ENCODE assay signal across 8 cellular contexts in genomic region chr9:131739192-131739961, GRCh38. TPM values are rescaled to one million over a fixed set of nuclear protein-coding genes. Genes with fewer than 3 reads are reported as not detected.
DNase-seq lines count a peak whose midpoint lies in the region; ATAC-seq, FAIRE-seq and TF ChIP-seq lines count a peak whose summit lies in the region.

No MANE protein-coding gene starts in this region.

- DNase-seq in AG08395 (ENCODE audit: low spot score): peak; percentile 47
- peak; percentile 65 for DNase-seq in GM19239 (ENCODE audit: insufficient read length, low spot score)
- DNase-seq in activated CD8-positive, alpha-beta T cell treated with anti-CD3 and anti-CD28 coated beads for 36 hours: peak; percentile 64
- peak; percentile 44 for DNase-seq in endothelial cell of umbilical vein (ENCODE audit: low read depth, low spot score)
- peak in 1 of 2 donors; percentile 75 for DNase-seq in tibial artery
- no peak for DNase-seq in NCI-H446 (lab: John Stamatoyannopoulos, UW)

- H3K36me3 Mint-ChIP-seq in activated CD8-positive, alpha-beta T cell treated with anti-CD3 and anti-CD28 coated beads for 36 hours (ENCODE audit: low read depth): peaks cover 30% of the 10 kb centered on the region

- no peak for TF ChIP-seq CTCF in activated CD8-positive, alpha-beta T cell treated with anti-CD3 and anti-CD28 coated beads for 36 hours (IDR thresholded peaks at IDR 0.05)
- TF ChIP-seq CTCF in endothelial cell of umbilical vein (IDR thresholded peaks at IDR 0.05; ENCODE audit: extremely low read depth in 1 of 2, insufficient read depth in 1 of 2, low read depth in 1 of 2, low read length in 2 of 2) (no peak), tibial artery (IDR thresholded peaks at IDR 0.05) (no peak)

- peaks cover 7% of the 10 kb centered on the region; the same call in 1 of the 2 replicates for H3K36me3 ChIP-seq in HUES6 (ENCODE audit: control insufficient read depth, insufficient read depth, low read length)
- H3K36me3 ChIP-seq in endothelial cell of umbilical vein (ENCODE audit: control insufficient read depth in 2 of 2, extremely low read depth in 1 of 2, insufficient read depth in 2 of 2, low read length in 2 of 2): no peaks in the 10 kb centered on the region
- H3K36me3 ChIP-seq in mucosa of rectum (ENCODE audit: control insufficient read depth in 2 of 2, insufficient read depth in 2 of 2, low read length in 2 of 2): no peaks in the 10 kb centered on the region
- H3K36me3 ChIP-seq in tibial artery: no peaks in the 10 kb centered on the region

- H3K27me3 Mint-ChIP-seq in activated CD8-positive, alpha-beta T cell treated with anti-CD3 and anti-CD28 coated beads for 36 hours: no peaks in the 10 kb centered on the region

- H2AFZ ChIP-seq in endothelial cell of umbilical vein (ENCODE audit: low read depth, low read length): no peak overlapping the region

- peaks cover 50% of the 10 kb centered on the region for H3K79me2 ChIP-seq in endothelial cell of umbilical vein (ENCODE audit: control insufficient read depth, insufficient read depth, low read length)

- H3K4me2 ChIP-seq in endothelial cell of umbilical vein (ENCODE audit: insufficient read depth, low read length): peak overlapping the region; percentile 90

- dilution Hi-C loops in endothelial cell of umbilical vein (cut with MboI; ENCODE audit: extremely low pct_ligation_motif_present, low sequenced_read_pairs): no loop called here

- H4K20me1 ChIP-seq in endothelial cell of umbilical vein (replicated peaks; ENCODE audit: control insufficient read depth, extremely low read depth, insufficient read depth, low read length): no peaks in the 10 kb centered on the region

- no peaks in the 10 kb centered on the region for H3K9me1 ChIP-seq in endothelial cell of umbilical vein (replicated peaks; ENCODE audit: control insufficient read depth, extremely low read depth, insufficient read depth, low read length)

- ATAC-seq in activated CD8-positive, alpha-beta T cell treated with anti-CD3 and anti-CD28 coated beads for 36 hours: peak; percentile 35

- no peak for TF ChIP-seq POLR2A in endothelial cell of umbilical vein (IDR thresholded peaks at IDR 0.05; ENCODE audit: low read depth, low read length)

- CTCF ChIA-PET in activated CD8-positive, alpha-beta T cell treated with anti-CD3 and anti-CD28 coated beads for 36 hours (lab: Charles Lee): interaction anchor here (0.7 to 8.4 kb wide), 32 partner anchors 10 to 236 kb away, joined by 3 to 115 read pairs (median 4); partner anchors contain the start of gene POMT1
- CTCF ChIA-PET in endothelial cell of umbilical vein (lab: Charles Lee): interaction anchor here (0.7 to 10.0 kb wide), 17 partner anchors 8 to 236 kb away, joined by 3 to 89 read pairs (median 6); no protein-coding TSS in a partner anchor

- H3K27ac ChIP-seq in HUES6 (ENCODE audit: low read depth, low read length) (peak overlapping the region; percentile 48; the same call in 1 of the 2 replicates), endothelial cell of umbilical vein (ENCODE audit: insufficient read depth, low read depth, low read length) (peak overlapping the region; percentile 73), mucosa of rectum (ENCODE audit: low read depth in 2 of 2, low read length in 2 of 2) (peak overlapping the region; percentile 82 to 83), tibial artery (peak overlapping the region; percentile 69 to 86)

- POLR2A ChIA-PET in activated CD8-positive, alpha-beta T cell treated with anti-CD3 and anti-CD28 coated beads for 36 hours (lab: Charles Lee): interaction anchor here (0.9 to 2.7 kb wide), 11 partner anchors 9 to 615 kb away, joined by 3 to 18 read pairs (median 4); partner anchors contain the start of gene SETX
- POLR2A ChIA-PET in endothelial cell of umbilical vein (lab: Charles Lee): interaction anchor here (1.0 kb wide), 1 partner anchor 63 kb away, joined by 4 read pairs; no protein-coding TSS in a partner anchor

- H3K9me3 ChIP-seq in HUES6 (ENCODE audit: control insufficient read depth, insufficient read depth, low read depth, low read length) (no peaks in the 10 kb centered on the region), endothelial cell of umbilical vein (replicated peaks; ENCODE audit: control insufficient read depth, insufficient read depth, low read length) (no peaks in the 10 kb centered on the region), mucosa of rectum (ENCODE audit: control insufficient read depth in 2 of 2, low read length in 2 of 2) (no peaks in the 10 kb centered on the region), tibial artery (no peaks in the 10 kb centered on the region)

- H3K4me3 ChIP-seq in HUES6 (ENCODE audit: low read depth, low read length) (peak overlapping the region; percentile 87), endothelial cell of umbilical vein (replicated peaks in 1 of 3; ENCODE audit: insufficient read depth in 1 of 3, low read depth in 1 of 3, low read length in 3 of 3) (peak overlapping the region; percentile 36 to 84 (median 75)), mucosa of rectum (ENCODE audit: low read length in 2 of 2) (peak overlapping the region; percentile 79 to 93), tibial artery (peak overlapping the region; percentile 64 to 74)

- no peaks in the 10 kb centered on the region for H3K27me3 ChIP-seq in HUES6 (ENCODE audit: control insufficient read depth, insufficient read depth, low read length)
- H3K27me3 ChIP-seq in endothelial cell of umbilical vein (ENCODE audit: control insufficient read depth in 2 of 2, insufficient read depth in 2 of 2, low read length in 2 of 2): no peaks in the 10 kb centered on the region
- H3K27me3 ChIP-seq in mucosa of rectum (ENCODE audit: control insufficient read depth in 2 of 2, insufficient read depth in 2 of 2, low read length in 2 of 2): no peaks in the 10 kb centered on the region
- no peaks in the 10 kb centered on the region for H3K27me3 ChIP-seq in tibial artery

- no peak for FAIRE-seq in GM19239 (lab: Jason Lieb, UNC)
- FAIRE-seq in endothelial cell of umbilical vein (lab: Jason Lieb, UNC): no peak

- peak overlapping the region; percentile 94 for H3K27ac Mint-ChIP-seq in activated CD8-positive, alpha-beta T cell treated with anti-CD3 and anti-CD28 coated beads for 36 hours

- H3K4me3 Mint-ChIP-seq in activated CD8-positive, alpha-beta T cell treated with anti-CD3 and anti-CD28 coated beads for 36 hours: peak overlapping the region; percentile 98

- no peaks in the 10 kb centered on the region for H3K9me3 Mint-ChIP-seq in activated CD8-positive, alpha-beta T cell treated with anti-CD3 and anti-CD28 coated beads for 36 hours

- no TSS peak for BruUV-seq in endothelial cell of umbilical vein (replicated peaks; lab: Mats Ljungman, UMichigan)

- H3K4me1 Mint-ChIP-seq in activated CD8-positive, alpha-beta T cell treated with anti-CD3 and anti-CD28 coated beads for 36 hours (ENCODE audit: low read depth): peaks cover 60% of the 10 kb centered on the region

- intact Hi-C loops in activated CD8-positive, alpha-beta T cell treated with anti-CD3 and anti-CD28 coated beads for 36 hours (cut with micrococcal nuclease): loop anchor here (10.0 kb wide), 1 partner anchor 485 kb away; no protein-coding TSS in a partner anchor
- intact Hi-C loops in endothelial cell of umbilical vein (cut with micrococcal nuclease): loop anchor here (1.0 kb wide), 1 partner anchor 83 kb away; no protein-coding TSS in a partner anchor
- intact Hi-C loops in tibial artery (cut with DNase I; ENCODE audit: low total_unique reads): loop anchor here (5.0 to 10.0 kb wide), 2 partner anchors 65 to 97 kb away; no protein-coding TSS in a partner anchor

- H3K9ac ChIP-seq in HUES6 (ENCODE audit: low read length) (peak overlapping the region; percentile 82), endothelial cell of umbilical vein (replicated peaks; ENCODE audit: extremely low read depth, insufficient read depth, low read length) (peak overlapping the region; percentile 90), mucosa of rectum (ENCODE audit: low read depth in 1 of 2, low read length in 2 of 2) (peak overlapping the region; percentile 80 to 87)

- H3K4me1 ChIP-seq in HUES6 (ENCODE audit: control insufficient read depth, insufficient read depth, low read length) (peaks cover 41% of the 10 kb centered on the region), endothelial cell of umbilical vein (ENCODE audit: control insufficient read depth, extremely low read depth, insufficient read depth, low read length) (peaks cover 39% of the 10 kb centered on the region), mucosa of rectum (ENCODE audit: control insufficient read depth in 2 of 2, insufficient read depth in 2 of 2, low read length in 2 of 2) (peaks cover 38 to 41% of the 10 kb centered on the region in 2 donors), tibial artery (peaks cover 0 to 46% (median 35%) of the 10 kb centered on the region in 4 donors)

TF ChIP-seq in endothelial cell of umbilical vein, 7 proteins besides CTCF, POLR2A, EP300 and RAD21:
- TF ChIP-seq FOS (IDR thresholded peaks at IDR 0.05; ENCODE audit: borderline replicate concordance, insufficient read depth, low read length) (no peak), MYC (IDR thresholded peaks at IDR 0.05; ENCODE audit: low read depth, low read length) (no peak), POLR2AphosphoS5 (IDR thresholded peaks at IDR 0.05; ENCODE audit: insufficient read depth, low read depth, low read length) (peak; percentile 2), JUN (IDR thresholded peaks at IDR 0.05; ENCODE audit: borderline replicate concordance, insufficient read depth, insufficient read length, low read depth) (no peak), GATA2 (IDR thresholded peaks at IDR 0.05; ENCODE audit: insufficient read depth, insufficient read length, low read depth, low read length) (no peak), MAX (IDR thresholded peaks at IDR 0.05; ENCODE audit: insufficient read depth, insufficient read length) (no peak), EZH2 (IDR thresholded peaks at IDR 0.05; ENCODE audit: borderline replicate concordance, low read depth, low read length, severe bottlenecking) (no peak)

RNA-seq across cellular contexts. Expression of gene RAPGEF1, which starts 0.5 kb away (rescaled TPM):
- 10 to 100 TPM; 84.5 to 85.2 TPM for total RNA-seq in activated CD8-positive, alpha-beta T cell treated with anti-CD3 and anti-CD28 coated beads for 36 hours
- 124 TPM in 2 replicates for total RNA-seq in endothelial cell of umbilical vein
- polyA plus RNA-seq in endothelial cell of umbilical vein: 50.0 and 53.3 TPM in 2 replicates
- 51.0 and 57.8 TPM in 2 replicates for polyA plus RNA-seq in endothelial cell of umbilical vein (2011; cell fraction: cytosol; rRNA removed)
- 75.3 and 79.7 TPM in 2 replicates for polyA plus RNA-seq in endothelial cell of umbilical vein (2011; cell fraction: nucleus; rRNA removed)
- 72.5 and 82.9 TPM in 2 replicates for polyA plus RNA-seq in endothelial cell of umbilical vein (2012)
- polyA minus RNA-seq in endothelial cell of umbilical vein: 50.3 and 57.7 TPM in 2 replicates
- polyA minus RNA-seq in endothelial cell of umbilical vein (2011; cell fraction: cytosol; rRNA and poly(A)+ RNA removed): 17.2 TPM
- 35.9 and 37.0 TPM in 2 replicates for polyA minus RNA-seq in endothelial cell of umbilical vein (2011; cell fraction: nucleus; rRNA and poly(A)+ RNA removed)

Comparison
In these comparisons a context has a peak if more than half of its experiments do, and no peak if none do; other contexts are left out.
1. DNase-seq: peak in AG08395 (single experiment), GM19239 (single experiment), activated CD8-positive, alpha-beta T cell treated with anti-CD3 and anti-CD28 coated beads for 36 hours (single experiment) and endothelial cell of umbilical vein (single experiment); none in NCI-H446 (0 of 2).
2. Peak in every context shown above with its lines, with median percentiles within 50 percentile points of each other: H3K27ac ChIP-seq, H3K4me3 ChIP-seq and H3K9ac ChIP-seq.